1 cellular context compared by ENCODE assay signal in the genomic region with DNA sequence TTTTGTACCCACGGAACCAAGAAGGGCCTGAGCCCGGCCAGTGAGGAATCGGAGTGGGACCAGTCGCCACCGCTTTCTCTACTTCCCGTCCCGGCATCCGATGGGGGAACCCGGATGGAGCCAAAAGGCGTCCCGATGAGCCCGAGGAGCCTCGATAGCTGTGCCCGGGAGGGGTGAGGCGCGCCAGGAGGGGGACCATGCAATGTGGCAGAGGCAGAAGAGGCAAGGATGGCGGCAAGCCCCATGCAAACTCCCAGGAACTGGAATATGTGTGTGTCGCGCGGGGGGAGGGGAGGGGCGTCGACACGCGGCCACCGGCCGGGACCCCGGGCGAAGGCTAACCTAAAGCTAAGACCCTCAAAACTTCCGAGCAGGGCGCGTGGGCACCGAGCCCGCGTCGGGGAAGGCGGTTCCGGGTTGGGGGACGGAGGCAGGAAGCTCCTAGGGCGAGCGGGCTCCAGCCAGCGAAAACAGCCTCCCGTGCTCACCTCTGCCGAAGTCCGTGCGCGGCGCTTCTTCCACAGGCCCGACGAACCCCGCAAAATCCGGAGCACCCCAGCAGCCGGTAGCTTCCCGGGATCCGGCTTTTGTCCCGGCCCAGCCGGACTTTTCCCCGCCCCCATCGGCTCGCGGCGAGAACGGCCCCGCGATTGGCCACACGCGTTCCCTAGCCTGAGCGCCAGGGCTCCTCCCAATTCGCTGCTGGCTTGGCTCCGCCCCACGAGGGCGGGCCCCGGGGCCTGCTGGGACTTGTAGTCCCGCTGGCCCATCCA.
TF ChIP-seq lines count a peak whose summit lies in the region.

A gene (minus strand): TSS at position 560 of the 773 bp plus-strand sequence. CDS start 5,078 bp downstream, outside the sequence.

TF ChIP-seq in A549, 52 proteins besides CTCF, POLR2A, EP300 and RAD21 (continued from another document):
- TF ChIP-seq, protein P1, sequence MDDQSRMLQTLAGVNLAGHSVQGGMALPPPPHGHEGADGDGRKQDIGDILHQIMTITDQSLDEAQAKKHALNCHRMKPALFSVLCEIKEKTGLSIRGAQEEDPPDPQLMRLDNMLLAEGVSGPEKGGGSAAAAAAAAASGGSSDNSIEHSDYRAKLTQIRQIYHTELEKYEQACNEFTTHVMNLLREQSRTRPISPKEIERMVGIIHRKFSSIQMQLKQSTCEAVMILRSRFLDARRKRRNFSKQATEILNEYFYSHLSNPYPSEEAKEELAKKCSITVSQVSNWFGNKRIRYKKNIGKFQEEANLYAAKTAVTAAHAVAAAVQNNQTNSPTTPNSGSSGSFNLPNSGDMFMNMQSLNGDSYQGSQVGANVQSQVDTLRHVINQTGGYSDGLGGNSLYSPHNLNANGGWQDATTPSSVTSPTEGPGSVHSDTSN (IDR thresholded peaks at IDR 0.05) = peak; percentile 83; the same call in 1 of the 2 replicates
- no peak for TF ChIP-seq FOSL2 (IDR thresholded peaks at IDR 0.05)
- TF ChIP-seq FOSL2 (CRISPR knock-in tag; IDR thresholded peaks at IDR 0.05) = no peak
- TF ChIP-seq TP53 (CRISPR knock-in tag; IDR thresholded peaks at IDR 0.05) = no peak
- no peak for TF ChIP-seq CHD4 (IDR thresholded peaks at IDR 0.05; ENCODE audit: borderline replicate concordance)
- no peak for TF ChIP-seq SREBF2 (IDR thresholded peaks at IDR 0.05)
- TF ChIP-seq TFCP2L1 (CRISPR knock-in tag; IDR thresholded peaks at IDR 0.05) = no peak
- TF ChIP-seq CEBPB (IDR thresholded peaks at IDR 0.05) = no peak
- TF ChIP-seq JUN (IDR thresholded peaks at IDR 0.05) = peak; percentile 76 to 98; a peak in 4 of 5 replicates
- TF ChIP-seq, protein P2, sequence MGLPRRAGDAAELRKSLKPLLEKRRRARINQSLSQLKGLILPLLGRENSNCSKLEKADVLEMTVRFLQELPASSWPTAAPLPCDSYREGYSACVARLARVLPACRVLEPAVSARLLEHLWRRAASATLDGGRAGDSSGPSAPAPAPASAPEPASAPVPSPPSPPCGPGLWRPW (IDR thresholded peaks at IDR 0.05) = no peak
- TF ChIP-seq ZSCAN20 (CRISPR knock-in tag; IDR thresholded peaks at IDR 0.05) = no peak
- TF ChIP-seq, protein P3, sequence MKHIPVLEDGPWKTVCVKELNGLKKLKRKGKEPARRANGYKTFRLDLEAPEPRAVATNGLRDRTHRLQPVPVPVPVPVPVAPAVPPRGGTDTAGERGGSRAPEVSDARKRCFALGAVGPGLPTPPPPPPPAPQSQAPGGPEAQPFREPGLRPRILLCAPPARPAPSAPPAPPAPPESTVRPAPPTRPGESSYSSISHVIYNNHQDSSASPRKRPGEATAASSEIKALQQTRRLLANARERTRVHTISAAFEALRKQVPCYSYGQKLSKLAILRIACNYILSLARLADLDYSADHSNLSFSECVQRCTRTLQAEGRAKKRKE (CRISPR knock-in tag; IDR thresholded peaks at IDR 0.05; ENCODE audit: low read depth) = no peak
- TF ChIP-seq RCOR1 (IDR thresholded peaks at IDR 0.05; ENCODE audit: low read depth, low read length) = no peak
- no peak for TF ChIP-seq EHMT2 (IDR thresholded peaks at IDR 0.05; ENCODE audit: low read depth)
- no peak for TF ChIP-seq HOXB13 (CRISPR knock-in tag; IDR thresholded peaks at IDR 0.05; ENCODE audit: low read depth)
- TF ChIP-seq BHLHE40 (IDR thresholded peaks at IDR 0.05; ENCODE audit: low read depth, low read length) = no peak
- no peak for TF ChIP-seq HOXA7 (CRISPR knock-in tag; IDR thresholded peaks at IDR 0.05)
- no peak for TF ChIP-seq ZC3H11A (IDR thresholded peaks at IDR 0.05)
- TF ChIP-seq MAZ (IDR thresholded peaks at IDR 0.05; ENCODE audit: borderline replicate concordance, low read depth, low read length) = no peak
- TF ChIP-seq FOXS1 (CRISPR knock-in tag; IDR thresholded peaks at IDR 0.05) = no peak
- TF ChIP-seq RARB (CRISPR knock-in tag; IDR thresholded peaks at IDR 0.05) = no peak
- TF ChIP-seq PHF8 (IDR thresholded peaks at IDR 0.05; ENCODE audit: borderline replicate concordance, low read depth) = peak; percentile 76
- TF ChIP-seq, protein P4, sequence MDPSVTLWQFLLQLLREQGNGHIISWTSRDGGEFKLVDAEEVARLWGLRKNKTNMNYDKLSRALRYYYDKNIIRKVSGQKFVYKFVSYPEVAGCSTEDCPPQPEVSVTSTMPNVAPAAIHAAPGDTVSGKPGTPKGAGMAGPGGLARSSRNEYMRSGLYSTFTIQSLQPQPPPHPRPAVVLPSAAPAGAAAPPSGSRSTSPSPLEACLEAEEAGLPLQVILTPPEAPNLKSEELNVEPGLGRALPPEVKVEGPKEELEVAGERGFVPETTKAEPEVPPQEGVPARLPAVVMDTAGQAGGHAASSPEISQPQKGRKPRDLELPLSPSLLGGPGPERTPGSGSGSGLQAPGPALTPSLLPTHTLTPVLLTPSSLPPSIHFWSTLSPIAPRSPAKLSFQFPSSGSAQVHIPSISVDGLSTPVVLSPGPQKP (IDR thresholded peaks at IDR 0.05; ENCODE audit: low read depth, low read length) = no peak
- TF ChIP-seq JUNB (IDR thresholded peaks at IDR 0.05) = no peak
- no peak for TF ChIP-seq NPAS2 (CRISPR knock-in tag; IDR thresholded peaks at IDR 0.05; ENCODE audit: borderline replicate concordance)
- no peak for TF ChIP-seq HDAC2 (IDR thresholded peaks at IDR 0.05)
- TF ChIP-seq CBX8 (IDR thresholded peaks at IDR 0.05) = no peak
- no peak for TF ChIP-seq FOSB (CRISPR knock-in tag; IDR thresholded peaks at IDR 0.05)
- no peak for TF ChIP-seq POLR2AphosphoS2 (conservative IDR thresholded peaks at IDR 0.05; ENCODE audit: low read length)
- TF ChIP-seq, protein P5, sequence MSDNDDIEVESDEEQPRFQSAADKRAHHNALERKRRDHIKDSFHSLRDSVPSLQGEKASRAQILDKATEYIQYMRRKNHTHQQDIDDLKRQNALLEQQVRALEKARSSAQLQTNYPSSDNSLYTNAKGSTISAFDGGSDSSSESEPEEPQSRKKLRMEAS (IDR thresholded peaks at IDR 0.05) = peak; percentile 68; the same call in 1 of the 2 replicates
- TF ChIP-seq HEYL (CRISPR knock-in tag; IDR thresholded peaks at IDR 0.05) = no peak
- TF ChIP-seq ZNF302 (CRISPR knock-in tag; IDR thresholded peaks at IDR 0.05) = no peak
- TF ChIP-seq, protein P6, sequence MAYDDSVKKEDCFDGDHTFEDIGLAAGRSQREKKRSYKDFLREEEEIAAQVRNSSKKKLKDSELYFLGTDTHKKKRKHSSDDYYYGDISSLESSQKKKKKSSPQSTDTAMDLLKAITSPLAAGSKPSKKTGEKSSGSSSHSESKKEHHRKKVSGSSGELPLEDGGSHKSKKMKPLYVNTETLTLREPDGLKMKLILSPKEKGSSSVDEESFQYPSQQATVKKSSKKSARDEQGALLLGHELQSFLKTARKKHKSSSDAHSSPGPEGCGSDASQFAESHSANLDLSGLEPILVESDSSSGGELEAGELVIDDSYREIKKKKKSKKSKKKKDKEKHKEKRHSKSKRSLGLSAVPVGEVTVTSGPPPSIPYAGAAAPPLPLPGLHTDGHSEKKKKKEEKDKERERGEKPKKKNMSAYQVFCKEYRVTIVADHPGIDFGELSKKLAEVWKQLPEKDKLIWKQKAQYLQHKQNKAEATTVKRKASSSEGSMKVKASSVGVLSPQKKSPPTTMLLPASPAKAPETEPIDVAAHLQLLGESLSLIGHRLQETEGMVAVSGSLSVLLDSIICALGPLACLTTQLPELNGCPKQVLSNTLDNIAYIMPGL (CRISPR knock-in tag; IDR thresholded peaks at IDR 0.05; ENCODE audit: borderline replicate concordance) = no peak
